Comparison of ENCODE assay signal across 7 cellular contexts in genomic region chr17:45135978-45136791, GRCh38. TPM values are rescaled to one million over a fixed set of nuclear protein-coding genes. Genes with fewer than 3 reads are reported as not detected.
DNase-seq lines count a peak whose midpoint lies in the region; ATAC-seq lines count a peak whose summit lies in the region.

No MANE protein-coding gene starts in this region.

- H3K9me3 ChIP-seq in HUES64 (ENCODE audit: insufficient read depth, low read depth, low read length) (no peaks in the 10 kb centered on the region), iPS-20b (ENCODE audit: insufficient read depth, low read depth, low read length) (no peaks in the 10 kb centered on the region), stomach smooth muscle (ENCODE audit: control insufficient read depth in 2 of 2, low read length in 2 of 2) (no peaks in the 10 kb centered on the region)

- H3K4me3 ChIP-seq in HUES64 (ENCODE audit: low read length), result peak overlapping the region; percentile 61
- peak overlapping the region; percentile 67 for H3K4me3 ChIP-seq in iPS-20b (ENCODE audit: low read length)
- peak overlapping the region; percentile 56 to 94 for H3K4me3 ChIP-seq in stomach smooth muscle (ENCODE audit: low read length in 2 of 2)

- no peaks in the 10 kb centered on the region for H3K36me3 ChIP-seq in HUES64 (ENCODE audit: insufficient read depth, low read length)
- H3K36me3 ChIP-seq in iPS-20b (ENCODE audit: insufficient read depth, low read depth, low read length), result no peaks in the 10 kb centered on the region
- peaks cover 3% of the 10 kb centered on the region in 2 donors for H3K36me3 ChIP-seq in stomach smooth muscle (ENCODE audit: control insufficient read depth in 2 of 2, insufficient read depth in 2 of 2, low read length in 2 of 2)

- peaks cover 10% of the 10 kb centered on the region for H3K4me1 Mint-ChIP-seq in activated naive CD8-positive, alpha-beta T cell treated with anti-CD3 and anti-CD28 coated beads for 36 hours

- WGBS in HUES64, result 88% methylated on average over 21 of the region's 21 CpGs

- H3K27ac ChIP-seq in HUES64 (ENCODE audit: low read depth, low read length) (no peak overlapping the region), iPS-20b (ENCODE audit: low read length) (no peak overlapping the region), stomach smooth muscle (ENCODE audit: low read length) (peak overlapping the region; percentile 86)

- peak overlapping the region; percentile 78 for H3K27ac Mint-ChIP-seq in activated naive CD8-positive, alpha-beta T cell treated with anti-CD3 and anti-CD28 coated beads for 36 hours

- no peak for ATAC-seq in HG02642 (IDR thresholded peaks at IDR 0.05; ENCODE audit: poor library complexity, unreplicated experiment)

- H3K4me1 ChIP-seq in HUES64 (ENCODE audit: insufficient read depth, low read length) (no peaks in the 10 kb centered on the region), iPS-20b (ENCODE audit: insufficient read depth, low read length) (no peaks in the 10 kb centered on the region), stomach smooth muscle (ENCODE audit: control insufficient read depth, insufficient read depth, low read length) (peaks cover 32% of the 10 kb centered on the region)

- peak overlapping the region; percentile 90 for H3K4me3 Mint-ChIP-seq in activated naive CD8-positive, alpha-beta T cell treated with anti-CD3 and anti-CD28 coated beads for 36 hours

- H3K27me3 Mint-ChIP-seq in activated naive CD8-positive, alpha-beta T cell treated with anti-CD3 and anti-CD28 coated beads for 36 hours, result peaks cover 3% of the 10 kb centered on the region

- no peaks in the 10 kb centered on the region for H3K9me3 Mint-ChIP-seq in activated naive CD8-positive, alpha-beta T cell treated with anti-CD3 and anti-CD28 coated beads for 36 hours

- no peak for DNase-seq in activated naive CD8-positive, alpha-beta T cell treated with anti-CD3 and anti-CD28 coated beads for 36 hours
- no peak for DNase-seq in activated effector memory CD4-positive, alpha-beta T cell treated with Interleukin-2 at 50 U/mL for 16 hours
- DNase-seq in RKO (ENCODE audit: low spot score), result no peak

- no peaks in the 10 kb centered on the region for H3K27me3 ChIP-seq in HUES64 (ENCODE audit: insufficient read depth, low read length)
- H3K27me3 ChIP-seq in iPS-20b (ENCODE audit: insufficient read depth, low read length), result peaks cover 5% of the 10 kb centered on the region; the same call in 1 of the 2 replicates
- no peaks in the 10 kb centered on the region for H3K27me3 ChIP-seq in stomach smooth muscle (ENCODE audit: control insufficient read depth in 1 of 2, insufficient read depth in 2 of 2, low read length in 2 of 2)

- H3K9ac ChIP-seq in HUES64 (ENCODE audit: low read depth, low read length) (peak overlapping the region; percentile 46), iPS-20b (ENCODE audit: low read depth, low read length) (peak overlapping the region; percentile 40; the same call in 1 of the 2 replicates), stomach smooth muscle (ENCODE audit: low read length in 2 of 2) (peak overlapping the region; percentile 78 to 94)

- peaks cover 2% of the 10 kb centered on the region for H3K36me3 Mint-ChIP-seq in activated naive CD8-positive, alpha-beta T cell treated with anti-CD3 and anti-CD28 coated beads for 36 hours

RNA-seq across cellular contexts. Expression of gene ACBD4, which starts 0.7 kb away (rescaled TPM):
- 1.9 TPM for polyA plus RNA-seq in HUES64 (2013, experiment 1 of 2)
- polyA plus RNA-seq in HUES64 (2013, experiment 2 of 2), result 3.7 TPM
- 1 to 10 TPM; 8.6 to 8.9 TPM for total RNA-seq in activated naive CD8-positive, alpha-beta T cell treated with anti-CD3 and anti-CD28 coated beads for 36 hours

RNA-seq across cellular contexts. Expression of gene PLCD3, which starts 3.9 kb away (rescaled TPM):
- polyA plus RNA-seq in HUES64 (2013, experiment 1 of 2), result 16.4 TPM
- polyA plus RNA-seq in HUES64 (2013, experiment 2 of 2), result 21.9 TPM
- 1 to 10 TPM; 2.7 to 3.8 TPM for total RNA-seq in activated naive CD8-positive, alpha-beta T cell treated with anti-CD3 and anti-CD28 coated beads for 36 hours

RNA-seq across cellular contexts. Expression of gene HEXIM1, which starts 12.1 kb away (rescaled TPM):
- 19.1 TPM for polyA plus RNA-seq in HUES64 (2013, experiment 1 of 2)
- 18.6 TPM for polyA plus RNA-seq in HUES64 (2013, experiment 2 of 2)
- total RNA-seq in activated naive CD8-positive, alpha-beta T cell treated with anti-CD3 and anti-CD28 coated beads for 36 hours, result 10 to 100 TPM; 36.0 to 36.5 TPM

RNA-seq across cellular contexts. Expression of gene HEXIM2, which starts 25.5 kb away (rescaled TPM):
- 7.7 TPM for polyA plus RNA-seq in HUES64 (2013, experiment 1 of 2)
- polyA plus RNA-seq in HUES64 (2013, experiment 2 of 2), result 6.8 TPM
- 1 to 10 TPM; 4.8 to 5.6 TPM for total RNA-seq in activated naive CD8-positive, alpha-beta T cell treated with anti-CD3 and anti-CD28 coated beads for 36 hours
